ENCODE assay signal across 9 cellular contexts in the genomic region with DNA sequence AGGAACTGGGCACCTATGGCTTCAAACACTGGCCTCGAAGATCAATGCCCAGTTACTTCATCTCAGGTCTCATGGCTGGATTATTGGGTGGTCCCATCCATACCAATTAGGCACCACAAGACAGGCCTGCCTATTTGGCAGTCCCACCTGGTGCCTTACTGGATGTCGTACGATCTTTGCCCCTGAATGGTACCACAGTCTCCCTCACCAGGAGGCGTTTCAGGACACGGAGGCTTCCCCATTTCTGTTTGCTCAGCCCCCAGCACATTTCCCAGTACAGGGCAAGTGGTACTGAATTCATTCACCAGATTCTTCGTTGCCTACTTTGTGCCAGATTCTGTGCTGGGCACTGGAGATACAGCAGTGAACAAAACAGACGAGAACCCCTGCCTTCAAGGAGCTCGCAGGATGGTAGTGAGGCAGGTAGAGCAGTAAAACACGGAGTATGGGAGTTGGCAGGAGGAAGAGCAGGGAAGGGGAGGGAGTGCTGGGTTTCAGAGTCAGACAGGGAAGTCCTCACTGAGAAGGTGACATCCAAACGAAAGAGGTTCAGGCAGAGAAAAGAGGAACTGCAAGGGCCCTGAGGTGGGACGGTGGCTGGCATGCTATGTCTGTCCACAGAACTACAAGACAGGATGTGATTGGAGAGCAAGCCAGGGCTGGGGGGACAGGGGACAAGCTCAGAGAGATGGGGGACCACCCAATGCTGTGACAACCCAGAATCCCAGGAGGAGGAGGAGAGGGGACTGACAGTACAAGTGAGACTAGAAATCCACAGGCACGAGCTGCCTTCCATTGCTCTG.
A peak's percentile ranks its signal among the peaks of the same experiment; 100 is the strongest.
DNase-seq lines count a peak whose midpoint lies in the region; ATAC-seq and TF ChIP-seq lines count a peak whose summit lies in the region.
"Had no signal": no experiment of that assay in that cellular context is flagged by ENCODE, and none has a peak within 500 bp of the region (broad histone marks: within the 10 kb centered on the region; RNA-seq: fewer than 3 reads in every experiment).

No MANE protein-coding gene starts in this region.

- no peaks in the 10 kb centered on the region for H3K27me3 ChIP-seq in CD8-positive, alpha-beta T cell (ENCODE audit: insufficient read depth, low read length)
- H3K27me3 ChIP-seq in layer of hippocampus (ENCODE audit: control insufficient read depth, insufficient read depth, low read length) = no peaks in the 10 kb centered on the region
- no peaks in the 10 kb centered on the region for H3K27me3 ChIP-seq in ascending aorta

- H3K9me3 ChIP-seq in CD8-positive, alpha-beta T cell (ENCODE audit: low read length) = no peaks in the 10 kb centered on the region
- no peaks in the 10 kb centered on the region for H3K9me3 ChIP-seq in ascending aorta

- no peaks in the 10 kb centered on the region for H3K27me3 Mint-ChIP-seq in CD8-positive, alpha-beta T cell (ENCODE audit: low read depth)

- H3K4me1 Mint-ChIP-seq in CD8-positive, alpha-beta T cell (ENCODE audit: low read depth) = peaks cover 82% of the 10 kb centered on the region

- POLR2A ChIA-PET in CD8-positive, alpha-beta T cell (lab: Charles Lee) = interaction anchor here (9.5 kb wide), 1 partner anchor 19 kb away, joined by 172 read pairs; no protein-coding TSS in a partner anchor

- no peak for ATAC-seq in CD8-positive, alpha-beta T cell
- ATAC-seq in GM21390 (IDR thresholded peaks at IDR 0.05; ENCODE audit: unreplicated experiment) (peak; percentile 26), GM21528 (IDR thresholded peaks at IDR 0.05; ENCODE audit: low FRiP score, unreplicated experiment) (no peak), HG03342 (IDR thresholded peaks at IDR 0.05; ENCODE audit: unreplicated experiment) (no peak)

- no peaks in the 10 kb centered on the region for H3K36me3 ChIP-seq in CD8-positive, alpha-beta T cell (ENCODE audit: insufficient read depth, low read length)
- H3K36me3 ChIP-seq in ascending aorta = no peaks in the 10 kb centered on the region

- peaks cover 82% of the 10 kb centered on the region for H3K4me1 ChIP-seq in CD8-positive, alpha-beta T cell (ENCODE audit: insufficient read depth, low read length)
- H3K4me1 ChIP-seq in ascending aorta = peaks cover 8 to 10% of the 10 kb centered on the region in 2 donors

- no peak for TF ChIP-seq CTCF in CD8-positive, alpha-beta T cell (IDR thresholded peaks at IDR 0.05)
- no peak for TF ChIP-seq CTCF in ascending aorta (IDR thresholded peaks at IDR 0.05)

- CTCF ChIA-PET in CD8-positive, alpha-beta T cell (lab: Charles Lee) = interaction anchor here (0.5 to 6.0 kb wide), 5 partner anchors 9 to 353 kb away, joined by 3 to 48 read pairs (median 4); no protein-coding TSS in a partner anchor

- peak overlapping the region; percentile 4 for H3K27ac ChIP-seq in CD8-positive, alpha-beta T cell (ENCODE audit: low read depth, low read length)
- H3K27ac ChIP-seq in layer of hippocampus (ENCODE audit: low read depth, low read length) (peak overlapping the region; percentile 13), ascending aorta (no peak overlapping the region)

- H3K27ac Mint-ChIP-seq in CD8-positive, alpha-beta T cell = peak overlapping the region; percentile 97

- peak overlapping the region; percentile 92 for H3K4me3 Mint-ChIP-seq in CD8-positive, alpha-beta T cell

- intact Hi-C loops in CD8-positive, alpha-beta T cell (cut with DNase I, micrococcal nuclease) = loop anchor here (5.0 kb wide), 3 partner anchors 174 to 664 kb away; partner anchors contain the start of gene EVI2B (in 1 of the 2)
- intact Hi-C loops in ascending aorta (cut with DNase I) = no loop called here

- H3K4me3 ChIP-seq in CD8-positive, alpha-beta T cell (ENCODE audit: low read depth, low read length) = no peak overlapping the region
- H3K4me3 ChIP-seq in ascending aorta = no peak overlapping the region

- H3K9me3 Mint-ChIP-seq in CD8-positive, alpha-beta T cell = no peaks in the 10 kb centered on the region

- peaks cover 4% of the 10 kb centered on the region for H3K36me3 Mint-ChIP-seq in CD8-positive, alpha-beta T cell

- DNase-seq in CD8-positive, alpha-beta T cell = no peak
- peak; percentile 84 for DNase-seq in SKM-1 (lab: John Stamatoyannopoulos, UW; ENCODE audit: unreplicated experiment)
- no peak for DNase-seq in NCI-H1105 (lab: John Stamatoyannopoulos, UW)
- DNase-seq in ascending aorta (ENCODE audit: low spot score in 2 of 2) = no peak
- DNase-seq: NCI-H2029 had no signal

Comparison
In these comparisons a context has a peak if more than half of its experiments do, and no peak if none do; other contexts are left out.
1. H3K27ac ChIP-seq: peak in CD8-positive, alpha-beta T cell (single experiment) and layer of hippocampus (single experiment); none in ascending aorta (0 of 2).